26 cellular contexts compared by ENCODE assay signal in the genomic region with DNA sequence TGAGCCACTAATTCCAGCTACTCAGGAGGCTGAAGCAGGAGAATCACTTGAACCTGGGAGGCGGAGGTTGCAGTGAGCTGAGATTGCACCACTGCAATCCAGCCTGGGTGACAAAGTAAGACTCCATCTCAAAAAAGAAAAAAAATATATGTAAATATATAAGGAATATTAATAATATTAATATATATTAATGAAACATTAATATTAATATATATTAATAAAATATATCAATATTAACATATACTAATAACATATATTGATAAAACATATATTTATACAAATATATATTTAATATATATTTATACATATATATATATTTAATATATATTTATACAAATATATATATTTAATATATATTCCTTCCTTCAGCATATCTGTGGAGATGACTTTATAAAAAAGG.
"Had no signal": no experiment of that assay in that cellular context is flagged by ENCODE, and none has a peak within 500 bp of the region (broad histone marks: within the 10 kb centered on the region; RNA-seq: fewer than 3 reads in every experiment).

No MANE protein-coding gene starts in this region.

- FAIRE-seq: astrocyte, bronchial epithelial cell had no signal

- H3K36me3 ChIP-seq: brain microvascular endothelial cell, colonic mucosa, gastrocnemius medialis, heart left ventricle had no signal

- H3K27me3 ChIP-seq: brain microvascular endothelial cell, colonic mucosa, gastrocnemius medialis had no signal

- DNase-seq: activated CD4-positive, alpha-beta T cell treated with anti-CD3 and anti-CD28 coated beads for 48 hours; activated CD4-positive, alpha-beta T cell treated with anti-CD3 and anti-CD28 coated beads, Interleukin-2, amount 50 U/mL, for 1 hour; activated CD4-positive, alpha-beta T cell treated with anti-CD3 and anti-CD28 coated beads, Interleukin-2, amount 50 U/mL, for 48 hours; activated CD8-positive, alpha-beta memory T cell treated with anti-CD3 and anti-CD28 coated beads for 24 hours; activated CD8-positive, alpha-beta T cell treated with anti-CD3 and anti-CD28 coated beads for 36 hours; activated effector memory CD4-positive, alpha-beta T cell treated with Interleukin-2 at 50 U/mL for 16 hours; activated gamma-delta T cell treated with Interleukin-2 at 50 U/mL for 16 hours; activated naive CD4-positive, alpha-beta T cell treated with anti-CD3 and anti-CD28 coated beads, Interleukin-2, amount 50 U/mL, for 16 hours; activated naive CD4-positive, alpha-beta T cell treated with Interleukin-2 at 50 U/mL for 16 hours; activated T-cell treated with anti-CD3 and anti-CD28 coated beads, Interleukin-2, amount 50 U/mL, for 4 hours; amniotic stem cell; anterior cingulate cortex; brain microvascular endothelial cell; colonic mucosa; effector CD8-positive, alpha-beta T cell; foreskin fibroblast; gastrocnemius medialis; glutamatergic neuron; heart left ventricle; T-helper 1 cell; T-helper 17 cell; T1000 had no signal

- H3K4me1 ChIP-seq: colonic mucosa, gastrocnemius medialis, heart left ventricle had no signal

- H3K4me3 ChIP-seq: colonic mucosa, gastrocnemius medialis, heart left ventricle had no signal

- ATAC-seq: activated CD8-positive, alpha-beta T cell treated with anti-CD3 and anti-CD28 coated beads for 36 hours; activated T-cell treated with anti-CD3 and anti-CD28 coated beads, Interleukin-2, amount 50 U/mL, for 4 hours; activated T-helper 17 cell treated with anti-CD3 and anti-CD28 coated beads, Interleukin-2, amount 50 U/mL, for 72 hours; esophagus mucosa; gastrocnemius medialis; heart left ventricle; T-helper 17 cell had no signal

- H3K27ac ChIP-seq: brain microvascular endothelial cell, colonic mucosa, gastrocnemius medialis, heart left ventricle had no signal

- H3K9me3 ChIP-seq: colonic mucosa, gastrocnemius medialis, heart left ventricle had no signal
